ENCODE assay signal across 1 cellular context in genomic region chr14:76948213-76948947, GRCh38.
TF ChIP-seq lines count a peak whose summit lies in the region.

No MANE protein-coding gene starts in this region.

TF ChIP-seq in HepG2, 621 proteins besides CTCF, POLR2A, EP300 and RAD21 (continued from another document and continues in another):
- TF ChIP-seq SRSF4 (IDR thresholded peaks at IDR 0.05; ENCODE audit: low read depth, low read length, poor library complexity, severe bottlenecking), result no peak
- no peak for TF ChIP-seq ZNF337 (CRISPR knock-in tag; IDR thresholded peaks at IDR 0.05; ENCODE audit: borderline replicate concordance, low read depth)
- no peak for TF ChIP-seq RBM22 (optimal IDR thresholded peaks at IDR 0.05; ENCODE audit: low read length)
- 0 out of 2 replicates have a peak, but pooled peaks have one; percentile 21 for TF ChIP-seq ZNF580 (CRISPR knock-in tag; IDR thresholded peaks at IDR 0.05; ENCODE audit: borderline replicate concordance, low read depth)
- TF ChIP-seq SP4 (CRISPR knock-in tag; IDR thresholded peaks at IDR 0.05), result no peak
- TF ChIP-seq RORA (CRISPR knock-in tag; IDR thresholded peaks at IDR 0.05), result no peak
- TF ChIP-seq ZNF552 (CRISPR knock-in tag; IDR thresholded peaks at IDR 0.05; ENCODE audit: borderline replicate concordance), result no peak
- TF ChIP-seq ZC3H13 (CRISPR knock-in tag; IDR thresholded peaks at IDR 0.05), result no peak
- TF ChIP-seq ASH2L (IDR thresholded peaks at IDR 0.05; ENCODE audit: insufficient read length, low read depth, low read length), result no peak
- no peak for TF ChIP-seq U2AF1 (optimal IDR thresholded peaks at IDR 0.05; ENCODE audit: low read depth, low read length)
- TF ChIP-seq ZBED4 (CRISPR knock-in tag; IDR thresholded peaks at IDR 0.05; ENCODE audit: borderline replicate concordance), result no peak
- TF ChIP-seq ARID5B (CRISPR knock-in tag; IDR thresholded peaks at IDR 0.05), result peak; percentile 53; the same call in 1 of the 2 replicates
- TF ChIP-seq TEAD3 (CRISPR knock-in tag; optimal IDR thresholded peaks at IDR 0.05; ENCODE audit: borderline replicate concordance), result peak; percentile 46
- TF ChIP-seq RXRB (CRISPR knock-in tag; IDR thresholded peaks at IDR 0.05; ENCODE audit: borderline replicate concordance), result peak; percentile 51; the same call in 1 of the 2 replicates
- TF ChIP-seq TAF1 (CRISPR knock-in tag; IDR thresholded peaks at IDR 0.05), result no peak
- TF ChIP-seq MIER3 (CRISPR knock-in tag; IDR thresholded peaks at IDR 0.05; ENCODE audit: borderline replicate concordance), result no peak
- TF ChIP-seq NFYC (CRISPR knock-in tag; IDR thresholded peaks at IDR 0.05), result no peak
- TF ChIP-seq TFE3 (CRISPR knock-in tag; IDR thresholded peaks at IDR 0.05), result peak; percentile 79
- TF ChIP-seq ZNF432 (CRISPR knock-in tag; IDR thresholded peaks at IDR 0.05; ENCODE audit: borderline replicate concordance), result no peak
- no peak for TF ChIP-seq ZNF407 (CRISPR knock-in tag; IDR thresholded peaks at IDR 0.05; ENCODE audit: not compliant biosample characterization)
- TF ChIP-seq ZNF362 (CRISPR knock-in tag; IDR thresholded peaks at IDR 0.05; ENCODE audit: borderline replicate concordance), result no peak
- no peak for TF ChIP-seq RNF219 (CRISPR knock-in tag; IDR thresholded peaks at IDR 0.05)
- TF ChIP-seq SALL2 (CRISPR knock-in tag; IDR thresholded peaks at IDR 0.05), result no peak
- TF ChIP-seq NCOR1 (IDR thresholded peaks at IDR 0.05; ENCODE audit: borderline replicate concordance, low read length), result no peak
- TF ChIP-seq NFE2L2 (IDR thresholded peaks at IDR 0.05; ENCODE audit: low read length), result no peak
- no peak for TF ChIP-seq ARID3A (IDR thresholded peaks at IDR 0.05; ENCODE audit: low read depth, low read length)
- no peak for TF ChIP-seq KDM6A (CRISPR knock-in tag; IDR thresholded peaks at IDR 0.05; ENCODE audit: low read depth)
- TF ChIP-seq THAP11 (CRISPR knock-in tag; IDR thresholded peaks at IDR 0.05), result no peak
- peak; percentile 52; the same call in 1 of the 2 replicates for TF ChIP-seq SOX5 (CRISPR knock-in tag; IDR thresholded peaks at IDR 0.05; ENCODE audit: borderline replicate concordance)
- TF ChIP-seq GABPA (IDR thresholded peaks at IDR 0.05; ENCODE audit: low read depth, low read length), result no peak
- 0 out of 2 replicates have a peak, but pooled peaks have one; percentile 14 for TF ChIP-seq GABPA (CRISPR knock-in tag; IDR thresholded peaks at IDR 0.05; ENCODE audit: low read depth)
- no peak for TF ChIP-seq GATAD1 (CRISPR knock-in tag; IDR thresholded peaks at IDR 0.05)
- no peak for TF ChIP-seq ZSCAN12 (CRISPR knock-in tag; IDR thresholded peaks at IDR 0.05)
- TF ChIP-seq KDM3A (CRISPR knock-in tag; IDR thresholded peaks at IDR 0.05; ENCODE audit: low read depth), result no peak
